ENCODE assay signal across 9 cellular contexts in genomic region chr11:95296621-95297025, GRCh38.
DNase-seq lines count a peak whose midpoint lies in the region; ATAC-seq, FAIRE-seq and TF ChIP-seq lines count a peak whose summit lies in the region.
"Had no signal": no experiment of that assay in that cellular context is flagged by ENCODE, and none has a peak within 500 bp of the region (broad histone marks: within the 10 kb centered on the region; RNA-seq: fewer than 3 reads in every experiment).

No MANE protein-coding gene starts in this region.

- no TSS peak for BruUV-seq in HepG2 (replicated peaks; lab: Mats Ljungman, UMichigan)

- in situ Hi-C loops in HepG2 (cut with HindIII; ENCODE audit: extremely low pct_ligation_motif_present, low pct_unique_long_range_greater_than_20kb), result no loop called here

- H3K9me3 ChIP-seq in right lobe of liver (no peaks in the 10 kb centered on the region), HepG2 (ENCODE audit: low read length) (no peaks in the 10 kb centered on the region), Peyer's patch (no peaks in the 10 kb centered on the region), SK-N-SH (no peaks in the 10 kb centered on the region), left ventricle myocardium inferior (replicated peaks) (no peaks in the 10 kb centered on the region)

- H3K27ac ChIP-seq in right lobe of liver (no peak overlapping the region), HepG2 (ENCODE audit: extremely low read length, insufficient read depth, low read length) (no peak overlapping the region), Peyer's patch (peak overlapping the region in 3 of 4 donors; percentile 39 to 76 (median 67)), SK-N-SH (ENCODE audit: low read depth in 2 of 2, low read length in 1 of 2) (no peak overlapping the region), left ventricle myocardium inferior (replicated peaks) (no peak overlapping the region)

- H3K27me3 Mint-ChIP-seq in activated T-helper 2 cell treated with anti-CD3 and anti-CD28 coated beads, Interferon-gamma antibody, Interleukin-2, Interleukin-4, amounts not matched to agents 10 μg/mL and 5 μg/mL and 100 μg/mL, durations not matched to agents 14 hours and 24 hours and 36 hours (ENCODE audit: low read depth), result peaks cover under 1% of the 10 kb centered on the region

- TF ChIP-seq POLR2A in right lobe of liver (IDR thresholded peaks at IDR 0.05) (no peak), HepG2 (IDR thresholded peaks at IDR 0.05; ENCODE audit: insufficient read depth in 1 of 2, low read depth in 2 of 2, low read length in 2 of 2) (no peak), Peyer's patch (IDR thresholded peaks at IDR 0.05) (no peak)

- no peak overlapping the region for H3K27ac Mint-ChIP-seq in activated T-helper 2 cell treated with anti-CD3 and anti-CD28 coated beads, Interferon-gamma antibody, Interleukin-2, Interleukin-4, amounts not matched to agents 10 μg/mL and 5 μg/mL and 100 μg/mL, durations not matched to agents 14 hours and 24 hours and 36 hours

- TF ChIP-seq CTCF in right lobe of liver (IDR thresholded peaks at IDR 0.05) (no peak), HepG2 (CRISPR knock-in tag; IDR thresholded peaks at IDR 0.05) (no peak), Peyer's patch (IDR thresholded peaks at IDR 0.05) (no peak), SK-N-SH (IDR thresholded peaks at IDR 0.05) (no peak), left ventricle myocardium inferior (IDR thresholded peaks at IDR 0.05; ENCODE audit: borderline replicate concordance) (no peak)

- TF ChIP-seq EP300 in HepG2 (IDR thresholded peaks at IDR 0.05; ENCODE audit: low read depth in 2 of 2, low read length in 2 of 2) (no peak), HepG2 (CRISPR knock-in tag; IDR thresholded peaks at IDR 0.05; ENCODE audit: borderline replicate concordance) (no peak), SK-N-SH (IDR thresholded peaks at IDR 0.05; ENCODE audit: borderline replicate concordance in 1 of 2, low read depth in 1 of 2, low read length in 1 of 2) (no peak)

- H3K36me3 ChIP-seq in right lobe of liver, result no peaks in the 10 kb centered on the region
- H3K36me3 ChIP-seq in HepG2 (replicated peaks in 1 of 2; ENCODE audit: control insufficient read depth in 1 of 2, insufficient read depth in 2 of 2, low read length in 2 of 2), result no peaks in the 10 kb centered on the region
- no peaks in the 10 kb centered on the region for H3K36me3 ChIP-seq in Peyer's patch
- no peaks in the 10 kb centered on the region for H3K36me3 ChIP-seq in SK-N-SH (replicated peaks in 1 of 2; ENCODE audit: control insufficient read depth in 1 of 2, insufficient read depth in 2 of 2, low read length in 1 of 2)
- no peaks in the 10 kb centered on the region for H3K36me3 ChIP-seq in left ventricle myocardium inferior

- H3K9me2 ChIP-seq in SK-N-SH, result no peaks in the 10 kb centered on the region

- H3K4me1 ChIP-seq in right lobe of liver, result peaks cover 0 to 4% (median 0%) of the 10 kb centered on the region in 4 donors
- no peaks in the 10 kb centered on the region for H3K4me1 ChIP-seq in HepG2 (ENCODE audit: insufficient read depth, low read length)
- H3K4me1 ChIP-seq in Peyer's patch, result peaks cover 0 to 25% (median 11%) of the 10 kb centered on the region in 4 donors
- peaks cover 0 to 24% of the 10 kb centered on the region in 2 experiments; a peak in 1 of 4 replicates for H3K4me1 ChIP-seq in SK-N-SH (ENCODE audit: control insufficient read depth in 1 of 2, insufficient read depth in 2 of 2, low read depth in 1 of 2, low read length in 1 of 2)
- no peaks in the 10 kb centered on the region for H3K4me1 ChIP-seq in left ventricle myocardium inferior

- POLR2A ChIA-PET in HepG2 (lab: Yijun Ruan, JAX), result no interaction called here
- POLR2A ChIA-PET in SK-N-SH (lab: Yijun Ruan, JAX), result interaction anchor here (0.6 kb wide), 1 partner anchor 65 kb away, joined by 3 read pairs; the partner anchor contains the start of gene SESN3

- H3K9ac ChIP-seq in HepG2 (ENCODE audit: insufficient read depth, low read depth, low read length) (no peak overlapping the region), SK-N-SH (no peak overlapping the region)

- CTCF ChIA-PET in HepG2 (lab: Yijun Ruan, JAX; ENCODE audit: low intra/inter-chr PET ratio, low total read pairs), result no interaction called here
- CTCF ChIA-PET in SK-N-SH (lab: Yijun Ruan, JAX), result interaction anchor here (0.5 to 1.3 kb wide), 4 partner anchors 14 to 467 kb away, joined by 3 read pairs; no protein-coding TSS in a partner anchor

- H3K79me2 ChIP-seq in HepG2 (ENCODE audit: insufficient read depth, low read length) (no peaks in the 10 kb centered on the region), SK-N-SH (ENCODE audit: insufficient read depth) (no peaks in the 10 kb centered on the region)

- intact Hi-C loops in right lobe of liver (cut with DNase I), result no loop called here
- intact Hi-C loops in HepG2 (cut with micrococcal nuclease; ENCODE audit: unreplicated experiment), result no loop called here
- intact Hi-C loops in activated T-helper 2 cell treated with anti-CD3 and anti-CD28 coated beads, Interferon-gamma antibody, Interleukin-2, Interleukin-4, amounts not matched to agents 10 μg/mL and 5 μg/mL and 100 μg/mL, durations not matched to agents 14 hours and 24 hours and 36 hours (cut with micrococcal nuclease), result loop anchor here (5.0 kb wide), 1 partner anchor 41 kb away; no protein-coding TSS in a partner anchor
- intact Hi-C loops in left ventricle myocardium inferior (cut with micrococcal nuclease), result no loop called here
- intact Hi-C loops in left colon (cut with DNase I, micrococcal nuclease), result no loop called here

- TF ChIP-seq RAD21 in HepG2 (CRISPR knock-in tag; IDR thresholded peaks at IDR 0.05) (no peak), SK-N-SH (IDR thresholded peaks at IDR 0.05; ENCODE audit: low read length) (no peak)

- H4K20me1 ChIP-seq in HepG2 (ENCODE audit: insufficient read depth, low read length), result no peaks in the 10 kb centered on the region
- H4K20me1 ChIP-seq in SK-N-SH (ENCODE audit: insufficient read depth), result no peaks in the 10 kb centered on the region

- H3K36me3 Mint-ChIP-seq in activated T-helper 2 cell treated with anti-CD3 and anti-CD28 coated beads, Interferon-gamma antibody, Interleukin-2, Interleukin-4, amounts not matched to agents 10 μg/mL and 5 μg/mL and 100 μg/mL, durations not matched to agents 14 hours and 24 hours and 36 hours (ENCODE audit: low read depth), result no peaks in the 10 kb centered on the region

- H3K27me3 ChIP-seq in right lobe of liver (no peaks in the 10 kb centered on the region), HepG2 (ENCODE audit: control insufficient read depth in 1 of 2, insufficient read depth in 2 of 2, low read length in 2 of 2) (peaks cover 0 to 4% of the 10 kb centered on the region in 2 experiments; a peak in 1 of 5 replicates), Peyer's patch (no peaks in the 10 kb centered on the region), SK-N-SH (ENCODE audit: insufficient read depth) (no peaks in the 10 kb centered on the region; the same call in 1 of the 2 replicates), left ventricle myocardium inferior (ENCODE audit: low read depth) (no peaks in the 10 kb centered on the region)

- DNase-seq in right lobe of liver (no peak), HepG2 (ENCODE audit: low spot score) (no peak), Peyer's patch (peak in 1 of 3 donors; percentile 53), SK-N-SH (no peak), left ventricle myocardium inferior (no peak), left colon (no peak)
- no peak for DNase-seq in activated T-helper 2 cell treated with anti-CD3 and anti-CD28 coated beads, Interferon-gamma antibody, Interleukin-2, Interleukin-4, amounts not matched to agents 10 μg/mL and 5 μg/mL and 100 μg/mL, durations not matched to agents 14 hours and 24 hours and 36 hours (ENCODE audit: low spot score)
- DNase-seq: activated T-cell treated with anti-CD3 and anti-CD28 coated beads, Interleukin-2, amount 50 U/mL, for 48 hours had no signal

- peak in 3 of 4 donors; percentile 21 to 56 (median 43) for ATAC-seq in right lobe of liver
- no peak for ATAC-seq in HepG2
- peak; percentile 93 for ATAC-seq in HG03039 (IDR thresholded peaks at IDR 0.05; ENCODE audit: unreplicated experiment)
- no peak for ATAC-seq in left colon

- H3K4me1 Mint-ChIP-seq in activated T-helper 2 cell treated with anti-CD3 and anti-CD28 coated beads, Interferon-gamma antibody, Interleukin-2, Interleukin-4, amounts not matched to agents 10 μg/mL and 5 μg/mL and 100 μg/mL, durations not matched to agents 14 hours and 24 hours and 36 hours (ENCODE audit: low read depth), result peaks cover 23% of the 10 kb centered on the region

- 84% methylated on average over 5 of the region's 6 CpGs for WGBS in right lobe of liver (ENCODE audit: insufficient coverage, low coverage, low lambda C conversion rate, missing lambda C conversion rate)
- WGBS in HepG2 (ENCODE audit: low lambda C conversion rate), result 59% methylated on average over 6 of the region's 6 CpGs
- WGBS in SK-N-SH (ENCODE audit: low lambda C conversion rate), result 76% methylated on average over 6 of the region's 6 CpGs

- H3K4me2 ChIP-seq in HepG2 (ENCODE audit: low read depth, low read length), result no peak overlapping the region
- no peak overlapping the region for H3K4me2 ChIP-seq in SK-N-SH

- no peak for FAIRE-seq in HepG2 (lab: Jason Lieb, UNC)

- no peak overlapping the region for H3K4me3 ChIP-seq in right lobe of liver
- no peak overlapping the region for H3K4me3 ChIP-seq in HepG2 (replicated peaks in 1 of 3; ENCODE audit: insufficient read depth in 1 of 3, low read depth in 2 of 3, low read length in 3 of 3)
- no peak overlapping the region for H3K4me3 ChIP-seq in Peyer's patch
- H3K4me3 ChIP-seq in SK-N-SH (ENCODE audit: low read depth in 2 of 2, low read length in 1 of 2), result no peak overlapping the region
- H3K4me3 ChIP-seq in left ventricle myocardium inferior, result no peak overlapping the region

- H3K4me3 Mint-ChIP-seq in activated T-helper 2 cell treated with anti-CD3 and anti-CD28 coated beads, Interferon-gamma antibody, Interleukin-2, Interleukin-4, amounts not matched to agents 10 μg/mL and 5 μg/mL and 100 μg/mL, durations not matched to agents 14 hours and 24 hours and 36 hours (ENCODE audit: low read depth), result no peak overlapping the region

- no peaks in the 10 kb centered on the region for H3K9me3 Mint-ChIP-seq in activated T-helper 2 cell treated with anti-CD3 and anti-CD28 coated beads, Interferon-gamma antibody, Interleukin-2, Interleukin-4, amounts not matched to agents 10 μg/mL and 5 μg/mL and 100 μg/mL, durations not matched to agents 14 hours and 24 hours and 36 hours

- no peaks in the 10 kb centered on the region for H3F3A ChIP-seq in SK-N-SH (replicated peaks; ENCODE audit: insufficient read depth)

- H2AFZ ChIP-seq in HepG2 (ENCODE audit: low read length), result no peak overlapping the region
- no peak overlapping the region for H2AFZ ChIP-seq in SK-N-SH (ENCODE audit: low read depth)

TF ChIP-seq in HepG2, 621 proteins besides CTCF, POLR2A, EP300 and RAD21:
- no peak for TF ChIP-seq ZNF546 (CRISPR knock-in tag; conservative IDR thresholded peaks at IDR 0.05)
- TF ChIP-seq ZNF136 (CRISPR knock-in tag; IDR thresholded peaks at IDR 0.05; ENCODE audit: low read depth), result no peak
- no peak for TF ChIP-seq RORA (CRISPR knock-in tag; IDR thresholded peaks at IDR 0.05)
TF ChIP-seq in HepG2: peak in this region for 0.

TF ChIP-seq in SK-N-SH, 30 proteins besides CTCF, POLR2A, EP300 and RAD21 (continues in another document):
- TF ChIP-seq, protein P1, sequence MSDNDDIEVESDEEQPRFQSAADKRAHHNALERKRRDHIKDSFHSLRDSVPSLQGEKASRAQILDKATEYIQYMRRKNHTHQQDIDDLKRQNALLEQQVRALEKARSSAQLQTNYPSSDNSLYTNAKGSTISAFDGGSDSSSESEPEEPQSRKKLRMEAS (IDR thresholded peaks at IDR 0.05; ENCODE audit: low read depth), result no peak

Comparison
In these comparisons a context has a peak if more than half of its experiments do, and no peak if none do; other contexts are left out.
1. ATAC-seq: peak in right lobe of liver (3 of 4) and HG03039 (single experiment); none in HepG2 (single experiment) and left colon (single experiment).
2. H3K27ac ChIP-seq: peak in Peyer's patch (3 of 4); none in right lobe of liver (0 of 3), HepG2 (single experiment), SK-N-SH (0 of 2) and left ventricle myocardium inferior (single experiment).